19 cellular contexts compared by ENCODE assay signal in genomic region chr2:10158681-10159080, GRCh38. TPM values are rescaled to one million over a fixed set of nuclear protein-coding genes. Genes with fewer than 3 reads are reported as not detected.
DNase-seq lines count a peak whose midpoint lies in the region; TF ChIP-seq lines count a peak whose summit lies in the region.
"Had no signal": no experiment of that assay in that cellular context is flagged by ENCODE, and none has a peak within 500 bp of the region (broad histone marks: within the 10 kb centered on the region; RNA-seq: fewer than 3 reads in every experiment).

No MANE protein-coding gene starts in this region.

- H2AFZ ChIP-seq in neural progenitor cell (replicated peaks), result no peak overlapping the region

- TF ChIP-seq CTCF in endodermal cell (conservative IDR thresholded peaks at IDR 0.05), result no peak
- TF ChIP-seq CTCF in neural progenitor cell (IDR thresholded peaks at IDR 0.05), result no peak

- no peaks in the 10 kb centered on the region for H3K4me1 ChIP-seq in endodermal cell (ENCODE audit: control insufficient read depth, insufficient read depth, low read length)
- peaks cover 25% of the 10 kb centered on the region for H3K4me1 ChIP-seq in neural progenitor cell
- H3K4me1 ChIP-seq: A549 had no signal

- H3K27me3 ChIP-seq in endodermal cell (ENCODE audit: control insufficient read depth, insufficient read depth, low read length, poor library complexity, severe bottlenecking) (no peaks in the 10 kb centered on the region), neural progenitor cell (no peaks in the 10 kb centered on the region)
- H3K27me3 ChIP-seq: MG63 had no signal

- 87 to 92% methylated on average over 9 to 11 of the region's 11 CpGs for WGBS in endodermal cell (ENCODE audit: insufficient coverage in 1 of 2, insufficient read length in 1 of 2), 2 experiments

- DNase-seq in activated CD4-positive, alpha-beta memory T cell treated with anti-CD3 and anti-CD28 coated beads, Interleukin-2, amount 10 ng/mL, durations not matched to agents 7 days and 5 days, result no peak
- no peak for DNase-seq in activated CD4-positive, alpha-beta memory T cell treated with anti-CD3 and anti-CD28 coated beads for 36 hours
- DNase-seq in endodermal cell (peak; percentile 27), neural progenitor cell (ENCODE audit: low spot score) (no peak), NCI-H2171 (lab: John Stamatoyannopoulos, UW) (no peak)
- no peak for DNase-seq in stimulated activated naive CD4-positive, alpha-beta T cell treated with Interleukin-2 at 50 U/mL for 16 hours (lab: John Stamatoyannopoulos, UW)
- DNase-seq in stimulated activated CD4-positive, alpha-beta T cell treated with anti-CD3 and anti-CD28 coated beads, Interleukin-2, amount 100 ng/mL, for 48 hours, result no peak
- DNase-seq: DMS79, MG63, NCI-H1417, NCI-H1694 treated with DMSO at 0.1 percent for 48 hours, NCI-H2081 treated with DMSO at 0.1 percent for 48 hours, NCI-H446, NCI-H526, Right ventricle myocardium superior had no signal

- H3K9me3 Mint-ChIP-seq in activated CD4-positive, alpha-beta memory T cell treated with anti-CD3 and anti-CD28 coated beads, Interleukin-2, amount 10 ng/mL, durations not matched to agents 7 days and 5 days, result no peaks in the 10 kb centered on the region
- H3K9me3 Mint-ChIP-seq in activated CD4-positive, alpha-beta memory T cell treated with anti-CD3 and anti-CD28 coated beads for 36 hours, result no peaks in the 10 kb centered on the region
- H3K9me3 Mint-ChIP-seq in endodermal cell (no peaks in the 10 kb centered on the region), neural progenitor cell (no peaks in the 10 kb centered on the region)
- H3K9me3 Mint-ChIP-seq: CD4-positive, CD25-positive, alpha-beta regulatory T cell had no signal

- H3K9ac ChIP-seq in endodermal cell (ENCODE audit: extremely low read depth, low read length, poor library complexity, severe bottlenecking) (no peak overlapping the region), neural progenitor cell (no peak overlapping the region)

- peak overlapping the region; percentile 31 for H3K27ac Mint-ChIP-seq in activated CD4-positive, alpha-beta memory T cell treated with anti-CD3 and anti-CD28 coated beads, Interleukin-2, amount 10 ng/mL, durations not matched to agents 7 days and 5 days
- no peak overlapping the region for H3K27ac Mint-ChIP-seq in activated CD4-positive, alpha-beta memory T cell treated with anti-CD3 and anti-CD28 coated beads for 36 hours
- H3K27ac Mint-ChIP-seq in endodermal cell (peak overlapping the region; percentile 23), neural progenitor cell (peak overlapping the region; percentile 87)
- H3K27ac Mint-ChIP-seq: B cell had no signal

- H3K4me3 ChIP-seq in endodermal cell (ENCODE audit: low read length) (no peak overlapping the region), neural progenitor cell (no peak overlapping the region)
- H3K4me3 ChIP-seq: A549, MG63 had no signal

- H3K79me2 ChIP-seq in neural progenitor cell (ENCODE audit: low read depth), result no peaks in the 10 kb centered on the region

- H3K9me3 ChIP-seq in KOPT-K1 (ENCODE audit: insufficient read depth, low read length, poor library complexity, severe bottlenecking) (no peaks in the 10 kb centered on the region), endodermal cell (ENCODE audit: control insufficient read depth, low read length) (no peaks in the 10 kb centered on the region), neural progenitor cell (ENCODE audit: low read depth) (no peaks in the 10 kb centered on the region)
- H3K9me3 ChIP-seq: A549, MG63 had no signal

- CTCF ChIA-PET in activated CD4-positive, alpha-beta memory T cell treated with anti-CD3 and anti-CD28 coated beads, Interleukin-2, amount 10 ng/mL, durations not matched to agents 7 days and 5 days (lab: Charles Lee), result interaction anchor here (0.6 to 1.8 kb wide), 3 partner anchors 7 to 717 kb away, joined by 3 to 18 read pairs (median 3); no protein-coding TSS in a partner anchor
- CTCF ChIA-PET in activated CD4-positive, alpha-beta memory T cell treated with anti-CD3 and anti-CD28 coated beads for 36 hours (lab: Charles Lee), result interaction anchor here (1.0 to 1.6 kb wide), 2 partner anchors 250 to 252 kb away, joined by 3 to 5 read pairs; no protein-coding TSS in a partner anchor

- H3K27me3 Mint-ChIP-seq in activated CD4-positive, alpha-beta memory T cell treated with anti-CD3 and anti-CD28 coated beads, Interleukin-2, amount 10 ng/mL, durations not matched to agents 7 days and 5 days, result no peaks in the 10 kb centered on the region
- no peaks in the 10 kb centered on the region for H3K27me3 Mint-ChIP-seq in activated CD4-positive, alpha-beta memory T cell treated with anti-CD3 and anti-CD28 coated beads for 36 hours
- H3K27me3 Mint-ChIP-seq in endodermal cell (ENCODE audit: insufficient read depth) (no peaks in the 10 kb centered on the region), neural progenitor cell (ENCODE audit: insufficient read depth, low read depth) (peaks cover 7% of the 10 kb centered on the region)
- H3K27me3 Mint-ChIP-seq: B cell; CD4-positive, CD25-positive, alpha-beta regulatory T cell had no signal

- peak overlapping the region; percentile 49 for H3K27ac ChIP-seq in KOPT-K1 (ENCODE audit: low read depth, low read length, poor library complexity, severe bottlenecking)
- H3K27ac ChIP-seq in endodermal cell (ENCODE audit: low read depth, low read length), result no peak overlapping the region
- H3K27ac ChIP-seq in neural progenitor cell, result no peak overlapping the region
- H3K27ac ChIP-seq: A549 had no signal

- peaks cover 10% of the 10 kb centered on the region for H4K20me1 ChIP-seq in neural progenitor cell (ENCODE audit: low read depth)

- POLR2A ChIA-PET in activated CD4-positive, alpha-beta memory T cell treated with anti-CD3 and anti-CD28 coated beads, Interleukin-2, amount 10 ng/mL, durations not matched to agents 7 days and 5 days (lab: Charles Lee), result interaction anchor here (1.3 kb wide), 1 partner anchor 35 kb away, joined by 3 read pairs; no protein-coding TSS in a partner anchor
- POLR2A ChIA-PET in activated CD4-positive, alpha-beta memory T cell treated with anti-CD3 and anti-CD28 coated beads for 36 hours (lab: Charles Lee), result no interaction called here

- peaks cover 14% of the 10 kb centered on the region for H3F3A ChIP-seq in neural progenitor cell (ENCODE audit: low read depth)

- no peak overlapping the region for H3K4me2 ChIP-seq in neural progenitor cell
- H3K4me2 ChIP-seq: A549 had no signal

- H3K4me1 Mint-ChIP-seq in activated CD4-positive, alpha-beta memory T cell treated with anti-CD3 and anti-CD28 coated beads, Interleukin-2, amount 10 ng/mL, durations not matched to agents 7 days and 5 days, result peaks cover 30% of the 10 kb centered on the region
- peaks cover 6% of the 10 kb centered on the region for H3K4me1 Mint-ChIP-seq in activated CD4-positive, alpha-beta memory T cell treated with anti-CD3 and anti-CD28 coated beads for 36 hours (ENCODE audit: low read depth)
- H3K4me1 Mint-ChIP-seq in endodermal cell (no peaks in the 10 kb centered on the region), neural progenitor cell (peaks cover 48% of the 10 kb centered on the region)

- H3K36me3 ChIP-seq in KOPT-K1 (ENCODE audit: insufficient read depth, low read length), result peaks cover 89% of the 10 kb centered on the region
- no peaks in the 10 kb centered on the region for H3K36me3 ChIP-seq in endodermal cell (ENCODE audit: control insufficient read depth, insufficient read depth, low read length)
- no peaks in the 10 kb centered on the region for H3K36me3 ChIP-seq in neural progenitor cell

- peaks cover 54% of the 10 kb centered on the region for H3K36me3 Mint-ChIP-seq in activated CD4-positive, alpha-beta memory T cell treated with anti-CD3 and anti-CD28 coated beads, Interleukin-2, amount 10 ng/mL, durations not matched to agents 7 days and 5 days (ENCODE audit: low read depth)
- peaks cover 7% of the 10 kb centered on the region for H3K36me3 Mint-ChIP-seq in activated CD4-positive, alpha-beta memory T cell treated with anti-CD3 and anti-CD28 coated beads for 36 hours
- H3K36me3 Mint-ChIP-seq in endodermal cell (ENCODE audit: low read depth) (peaks cover 4% of the 10 kb centered on the region), neural progenitor cell (peaks cover 7% of the 10 kb centered on the region)
- H3K36me3 Mint-ChIP-seq: CD4-positive, CD25-positive, alpha-beta regulatory T cell had no signal

- intact Hi-C loops in activated CD4-positive, alpha-beta memory T cell treated with anti-CD3 and anti-CD28 coated beads for 36 hours (cut with micrococcal nuclease), result no loop called here

- H3K4me3 Mint-ChIP-seq in activated CD4-positive, alpha-beta memory T cell treated with anti-CD3 and anti-CD28 coated beads, Interleukin-2, amount 10 ng/mL, durations not matched to agents 7 days and 5 days, result no peak overlapping the region
- H3K4me3 Mint-ChIP-seq in activated CD4-positive, alpha-beta memory T cell treated with anti-CD3 and anti-CD28 coated beads for 36 hours, result no peak overlapping the region
- no peak overlapping the region for H3K4me3 Mint-ChIP-seq in endodermal cell
- no peak overlapping the region for H3K4me3 Mint-ChIP-seq in neural progenitor cell
- H3K4me3 Mint-ChIP-seq: B cell; CD4-positive, CD25-positive, alpha-beta regulatory T cell had no signal

RNA-seq across cellular contexts. Expression of gene RRM2, which starts 36.1 kb away (rescaled TPM):
- total RNA-seq in activated CD4-positive, alpha-beta memory T cell treated with anti-CD3 and anti-CD28 coated beads, Interleukin-2, amount 10 ng/mL, durations not matched to agents 7 days and 5 days, result 100 to 1,000 TPM; 546 to 570 TPM
- 100 to 1,000 TPM; 523 to 528 TPM for total RNA-seq in activated CD4-positive, alpha-beta memory T cell treated with anti-CD3 and anti-CD28 coated beads for 36 hours
- total RNA-seq in endodermal cell (100 to 1,000 TPM; 142 to 157 TPM), neural progenitor cell (ENCODE audit: low replicate concordance) (62.1 and 66.0 TPM in 2 replicates)
- polyA plus RNA-seq in endodermal cell (2013, experiment 1 of 2), result 152 TPM
- polyA plus RNA-seq in endodermal cell (2013, experiment 2 of 2), result 130 TPM
